In genomic region chr3:125632597-125632996, GRCh38 we compare ENCODE assay signal across 1 cellular context.
TF ChIP-seq lines count a peak whose summit lies in the region.

No MANE protein-coding gene starts in this region.

TF ChIP-seq in K562, 482 proteins besides CTCF, POLR2A, EP300 and RAD21 (continues in another document):
- TF ChIP-seq PTTG1 (tag; IDR thresholded peaks at IDR 0.05; ENCODE audit: low read depth) (peak; percentile 60; the same call in 1 of the 2 replicates), NR4A1 (CRISPR knock-in tag; IDR thresholded peaks at IDR 0.05) (no peak), NR4A1 (tag; IDR thresholded peaks at IDR 0.05) (peak; percentile 90), MCM2 (IDR thresholded peaks at IDR 0.05; ENCODE audit: low read depth) (no peak), ZNF318 (IDR thresholded peaks at IDR 0.05; ENCODE audit: borderline replicate concordance in 1 of 2, low read depth in 1 of 2) (no peak), ZBTB17 (CRISPR knock-in tag; IDR thresholded peaks at IDR 0.05) (no peak), CREB1 (IDR thresholded peaks at IDR 0.05) (no peak), CREB1 (CRISPR knock-in tag; IDR thresholded peaks at IDR 0.05) (no peak), ZNF639 (CRISPR knock-in tag; conservative IDR thresholded peaks at IDR 0.05 in 1 of 2, IDR thresholded peaks at IDR 0.05 in 1 of 2) (peak in 1 of 2 experiments; percentile 43; a peak in 1 of 4 replicates), ATF1 (CRISPR knock-in tag; IDR thresholded peaks at IDR 0.05) (no peak), ATF1 (tag; IDR thresholded peaks at IDR 0.05) (peak; percentile 29; the same call in 1 of the 2 replicates), ZNF766 (CRISPR knock-in tag; conservative IDR thresholded peaks at IDR 0.05) (peak; percentile 45; the same call in 1 of the 2 replicates), IRF9 (tag; IDR thresholded peaks at IDR 0.05) (no peak), MAZ (CRISPR knock-in tag; conservative IDR thresholded peaks at IDR 0.05 in 1 of 2, IDR thresholded peaks at IDR 0.05 in 1 of 2) (no peak), E2F5 (CRISPR knock-in tag; IDR thresholded peaks at IDR 0.05) (no peak), NFXL1 (CRISPR knock-in tag; IDR thresholded peaks at IDR 0.05) (0 out of 2 replicates have a peak, but pooled peaks have one; percentile 32), ZNF449 (CRISPR knock-in tag; IDR thresholded peaks at IDR 0.05) (0 out of 2 replicates have a peak, but pooled peaks have one; percentile 7), ELF4 (CRISPR knock-in tag; IDR thresholded peaks at IDR 0.05) (no peak), BACH1 (tag; IDR thresholded peaks at IDR 0.05) (peak; percentile 55; the same call in 1 of the 2 replicates), PTRF (tag; IDR thresholded peaks at IDR 0.05) (peak; percentile 70), FOXK1 (CRISPR knock-in tag; IDR thresholded peaks at IDR 0.05; ENCODE audit: borderline replicate concordance) (no peak), SMAD4 (CRISPR knock-in tag; conservative IDR thresholded peaks at IDR 0.05) (0 out of 2 replicates have a peak, but pooled peaks have one; percentile 23), ZBTB1 (CRISPR knock-in tag; IDR thresholded peaks at IDR 0.05; ENCODE audit: borderline replicate concordance, low read depth) (no peak), ZC3H11A (IDR thresholded peaks at IDR 0.05; ENCODE audit: low read depth, low read length) (no peak), CREB3 (tag; conservative IDR thresholded peaks at IDR 0.05; ENCODE audit: low read depth) (peak; percentile 91), RREB1 (CRISPR knock-in tag; IDR thresholded peaks at IDR 0.05) (no peak), ZNF584 (CRISPR knock-in tag; IDR thresholded peaks at IDR 0.05; ENCODE audit: low read depth) (peak; percentile 57; the same call in 1 of the 2 replicates), ZNF395 (CRISPR knock-in tag; IDR thresholded peaks at IDR 0.05) (peak; percentile 62; the same call in 1 of the 2 replicates), DNMT1 (IDR thresholded peaks at IDR 0.05) (no peak)
